Comparison of ENCODE assay signal across 27 cellular contexts in the genomic region with DNA sequence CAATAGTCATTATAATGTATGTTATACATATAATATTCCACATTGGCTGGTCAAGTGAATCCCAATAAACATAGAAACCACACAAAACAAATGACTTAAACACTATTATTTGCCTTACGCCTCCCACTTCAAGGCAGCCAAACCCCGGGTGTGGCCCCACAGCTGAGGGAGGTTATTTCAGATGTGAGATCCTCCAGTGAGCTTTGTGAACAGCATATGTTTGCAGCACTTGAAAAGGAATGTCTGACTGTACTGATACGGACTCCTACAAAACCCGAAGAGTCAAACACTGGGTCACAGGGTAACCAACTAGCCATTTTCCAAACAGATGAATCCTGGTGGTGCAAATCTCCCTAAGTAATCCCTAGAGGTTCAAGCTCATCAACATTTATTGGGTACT. TPM values are rescaled to one million over a fixed set of nuclear protein-coding genes. Genes with fewer than 3 reads are reported as not detected.
"Had no signal": no experiment of that assay in that cellular context is flagged by ENCODE, and none has a peak within 500 bp of the region (broad histone marks: within the 10 kb centered on the region; RNA-seq: fewer than 3 reads in every experiment).

No MANE protein-coding gene starts in this region.

- H3K27me3 ChIP-seq: colonic mucosa, neural progenitor cell, right atrium auricular region, sigmoid colon, spleen, tibial nerve, upper lobe of left lung had no signal

- H3K79me2 ChIP-seq: parathyroid adenoma had no signal

- H2AFZ ChIP-seq: neural progenitor cell, parathyroid adenoma had no signal

- H3K27ac ChIP-seq: colonic mucosa, epithelial cell of prostate, lower lobe of right lung, neural progenitor cell, parathyroid adenoma, right atrium auricular region, sigmoid colon, skin epidermis, spleen, thoracic aorta, tibial nerve, upper lobe of left lung had no signal

- H3K4me3 ChIP-seq: colonic mucosa, lower lobe of right lung, neural progenitor cell, right atrium auricular region, sigmoid colon, skin epidermis, spleen, thoracic aorta, tibial nerve, upper lobe of left lung had no signal

- H3K36me3 ChIP-seq: colonic mucosa, lower lobe of right lung, neural progenitor cell, right atrium auricular region, sigmoid colon, spleen, thoracic aorta, tibial nerve, upper lobe of left lung had no signal

- H3K4me2 ChIP-seq: neural progenitor cell had no signal

- H3K4me1 ChIP-seq: colonic mucosa, neural progenitor cell, parathyroid adenoma had no signal

- H3K9ac ChIP-seq: neural progenitor cell, parathyroid adenoma had no signal

- ATAC-seq: left ventricle myocardium superior; lower lobe of right lung; naive thymus-derived CD4-positive, alpha-beta T cell; stimulated activated naive B cell treated with anti-CD40 and anti-IgM and Interleukin-4, amounts not matched to agents 10 μg/mL and 1 μg/mL and 100 μg/mL, for 72 hours had no signal

- DNase-seq: colonic mucosa; effector CD8-positive, alpha-beta T cell; endodermal cell; hypothalamus; immature natural killer cell; islet precursor cell; kidney glomerular epithelial cell; left ventricle myocardium superior; lower lobe of right lung; naive thymus-derived CD4-positive, alpha-beta T cell; sigmoid colon; spleen; stimulated activated CD4-positive, alpha-beta T cell treated with anti-CD3 and anti-CD28 coated beads, Interleukin-4, amount 100 ng/mL, for 4 hours; stimulated activated naive B cell treated with anti-CD40 and anti-IgM and Interleukin-4, amounts not matched to agents 10 μg/mL and 1 μg/mL and 100 μg/mL, for 72 hours; upper lobe of left lung had no signal

- H3K9me3 ChIP-seq: colonic mucosa, lower lobe of right lung, right atrium auricular region, sigmoid colon, thoracic aorta, tibial nerve, upper lobe of left lung had no signal

RNA-seq across cellular contexts. Expression of gene FAM177B, which starts 50.7 kb away (rescaled TPM):
- total RNA-seq: chondrocyte; endodermal cell; fibroblast of lung; frontal cortex; left ventricle myocardium superior; naive thymus-derived CD4-positive, alpha-beta T cell; osteoblast; progenitor cell of endocrine pancreas; right atrium auricular region had no signal
- polyA plus RNA-seq: fibroblast of lung; immature natural killer cell; naive thymus-derived CD4-positive, alpha-beta T cell had no signal
